18 cellular contexts compared by ENCODE assay signal in the genomic region with DNA sequence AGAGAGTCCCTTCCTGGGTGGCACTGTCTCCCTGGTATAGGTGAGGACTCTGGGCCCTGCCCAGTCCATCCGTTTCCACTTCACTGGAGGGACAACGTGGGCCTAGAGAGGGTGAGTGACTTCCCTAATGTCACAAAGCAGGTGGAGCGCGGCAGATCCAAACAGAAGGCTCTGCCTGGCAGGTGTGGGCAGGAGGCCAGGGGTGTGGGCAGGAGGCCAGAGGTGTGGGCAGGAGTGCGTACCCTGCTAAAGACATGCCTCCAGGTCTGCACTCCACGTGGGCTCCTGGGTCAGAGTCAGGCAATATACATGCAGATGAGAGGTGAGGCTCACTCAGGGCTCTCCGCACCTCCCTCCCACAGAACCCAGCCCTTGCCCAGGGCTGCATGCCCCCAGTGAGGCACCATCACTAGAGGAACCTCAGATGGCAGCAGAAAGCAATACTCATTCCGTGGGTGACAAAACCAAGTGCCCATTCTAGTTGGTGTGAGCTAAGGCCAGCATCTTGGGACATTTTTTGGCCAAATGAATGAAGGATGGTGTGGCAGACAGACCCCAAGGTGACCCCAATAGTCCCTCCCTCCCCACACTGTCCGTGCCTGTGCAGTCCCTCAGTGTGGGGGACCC.
DNase-seq lines count a peak whose midpoint lies in the region; ATAC-seq and TF ChIP-seq lines count a peak whose summit lies in the region.
"Had no signal": no experiment of that assay in that cellular context is flagged by ENCODE, and none has a peak within 500 bp of the region (broad histone marks: within the 10 kb centered on the region; RNA-seq: fewer than 3 reads in every experiment).

No MANE protein-coding gene starts in this region.

- BruUV-seq in Calu3 (replicated peaks; lab: Mats Ljungman, UMichigan), result no TSS peak

- intact Hi-C loops in Calu3 (cut with micrococcal nuclease; ENCODE audit: unreplicated experiment), result no loop called here
- intact Hi-C loops in left lung (cut with DNase I), result no loop called here

- H3K36me3 Mint-ChIP-seq in Calu3 (ENCODE audit: insufficient read depth, unreplicated experiment), result no peaks in the 10 kb centered on the region

- H3K27ac ChIP-seq in HEK293 (ENCODE audit: extremely low read depth, low read depth, low read length) (no peak overlapping the region), left lung (no peak overlapping the region)
- H3K27ac ChIP-seq: hepatocyte, pancreas, PC-9, skin epidermis, thoracic aorta had no signal

- no peak overlapping the region for H3K27ac Mint-ChIP-seq in Calu3 (ENCODE audit: unreplicated experiment)
- no peak overlapping the region for H3K27ac Mint-ChIP-seq in stimulated activated naive CD8-positive, alpha-beta T cell treated with anti-CD3 and anti-CD28 coated beads, Interleukin-15, amount 100 ng/mL, for 72 hours

- H3K4me3 ChIP-seq in HEK293 (ENCODE audit: low read depth, low read length) (no peak overlapping the region), left lung (no peak overlapping the region), BE2C (ENCODE audit: low read depth, low read length) (no peak overlapping the region)
- H3K4me3 ChIP-seq: hepatocyte, pancreas, PC-9, skin epidermis, thoracic aorta had no signal

- H3K4me1 ChIP-seq in HEK293 (ENCODE audit: control insufficient read depth, insufficient read depth, low read length) (no peaks in the 10 kb centered on the region), left lung (no peaks in the 10 kb centered on the region), BE2C (no peaks in the 10 kb centered on the region)
- H3K4me1 ChIP-seq: pancreas had no signal

- peak; percentile 24 for DNase-seq in Calu3
- DNase-seq in NCI-H774 (lab: John Stamatoyannopoulos, UW), result peak; percentile 74
- peak; percentile 31 to 64 for DNase-seq in left lung
- no peak for DNase-seq in stimulated activated naive CD8-positive, alpha-beta T cell treated with anti-CD3 and anti-CD28 coated beads, Interleukin-15, amount 100 ng/mL, for 72 hours
- no peak for DNase-seq in BE2C
- DNase-seq: AML-193; DMS53; effector memory CD4-positive, alpha-beta T cell; kidney; NCI-H524 treated with DMSO at 0.1 percent for 48 hours; pancreas; PC-9 had no signal

- H3K27me3 ChIP-seq in left lung (peaks cover 0 to 5% of the 10 kb centered on the region in 2 donors), BE2C (no peaks in the 10 kb centered on the region)
- H3K27me3 ChIP-seq: hepatocyte, pancreas had no signal

- POLR2A ChIA-PET in HEK293 (lab: Yijun Ruan, JAX), result no interaction called here

- H3K36me3 ChIP-seq in HEK293 (ENCODE audit: control insufficient read depth in 2 of 2, insufficient read depth in 1 of 2, low read length in 2 of 2) (no peaks in the 10 kb centered on the region), left lung (no peaks in the 10 kb centered on the region), BE2C (no peaks in the 10 kb centered on the region)
- H3K36me3 ChIP-seq: pancreas, thoracic aorta had no signal

- CTCF ChIA-PET in Calu3 (lab: Charles Lee), result no interaction called here
- CTCF ChIA-PET in HEK293 (lab: Yijun Ruan, JAX), result no interaction called here

- H3K4me3 Mint-ChIP-seq in Calu3 (ENCODE audit: low read depth, unreplicated experiment), result no peak overlapping the region
- no peak overlapping the region for H3K4me3 Mint-ChIP-seq in stimulated activated naive CD8-positive, alpha-beta T cell treated with anti-CD3 and anti-CD28 coated beads, Interleukin-15, amount 100 ng/mL, for 72 hours

- no peaks in the 10 kb centered on the region for H3K27me3 Mint-ChIP-seq in Calu3 (ENCODE audit: unreplicated experiment)
- no peaks in the 10 kb centered on the region for H3K27me3 Mint-ChIP-seq in stimulated activated naive CD8-positive, alpha-beta T cell treated with anti-CD3 and anti-CD28 coated beads, Interleukin-15, amount 100 ng/mL, for 72 hours

- H3K9me3 ChIP-seq in HEK293 (ENCODE audit: control insufficient read depth, insufficient read depth, low read depth, low read length), result no peaks in the 10 kb centered on the region
- H3K9me3 ChIP-seq in left lung, result peaks cover 0 to under 1% of the 10 kb centered on the region in 2 donors
- H3K9me3 ChIP-seq in BE2C, result no peaks in the 10 kb centered on the region
- H3K9me3 ChIP-seq: pancreas, thoracic aorta had no signal

- H3K4me1 Mint-ChIP-seq in Calu3 (ENCODE audit: low read depth, unreplicated experiment), result peaks cover 9% of the 10 kb centered on the region
- H3K4me1 Mint-ChIP-seq in stimulated activated naive CD8-positive, alpha-beta T cell treated with anti-CD3 and anti-CD28 coated beads, Interleukin-15, amount 100 ng/mL, for 72 hours, result no peaks in the 10 kb centered on the region

- ATAC-seq in left lung, result peak; percentile 52
- ATAC-seq in GM19328 (IDR thresholded peaks at IDR 0.05; ENCODE audit: unreplicated experiment), result no peak
- ATAC-seq in HG03175 (IDR thresholded peaks at IDR 0.05; ENCODE audit: unreplicated experiment), result no peak
- ATAC-seq in stimulated activated naive CD8-positive, alpha-beta T cell treated with anti-CD3 and anti-CD28 coated beads, Interleukin-15, amount 100 ng/mL, for 72 hours, result no peak

- peaks cover 9% of the 10 kb centered on the region for H3K9me3 Mint-ChIP-seq in Calu3 (ENCODE audit: low read depth, unreplicated experiment)
- peaks cover 0 to 3% of the 10 kb centered on the region in 2 donors for H3K9me3 Mint-ChIP-seq in stimulated activated naive CD8-positive, alpha-beta T cell treated with anti-CD3 and anti-CD28 coated beads, Interleukin-15, amount 100 ng/mL, for 72 hours

- TF ChIP-seq CTCF in Calu3 (IDR thresholded peaks at IDR 0.05; ENCODE audit: unreplicated experiment) (no peak), HEK293 (tag by site-specific recombination; IDR thresholded peaks at IDR 0.05) (no peak), left lung (IDR thresholded peaks at IDR 0.05) (no peak), BE2C (IDR thresholded peaks at IDR 0.05; ENCODE audit: low read depth, low read length) (no peak)

TF ChIP-seq in HEK293, 187 proteins besides CTCF, POLR2A, EP300 and RAD21:
- no peak for TF ChIP-seq YY2 (tag by site-specific recombination; IDR thresholded peaks at IDR 0.05)
- no peak for TF ChIP-seq ZNF561 (tag by site-specific recombination; IDR thresholded peaks at IDR 0.05; ENCODE audit: borderline replicate concordance)
- peak; percentile 84 for TF ChIP-seq EGR2 (tag by site-specific recombination; IDR thresholded peaks at IDR 0.05; ENCODE audit: low read depth)
- peak; percentile 85 for TF ChIP-seq ZFHX2 (tag by site-specific recombination; conservative IDR thresholded peaks at IDR 0.05)

Comparison
In these comparisons a context has a peak if more than half of its experiments do, and no peak if none do; other contexts are left out.
1. DNase-seq: peak in Calu3 (single experiment), NCI-H774 (single experiment) and left lung (2 of 2); none in stimulated activated naive CD8-positive, alpha-beta T cell treated with anti-CD3 and anti-CD28 coated beads, Interleukin-15, amount 100 ng/mL, for 72 hours (0 of 2) and BE2C (single experiment).